In the genomic region with DNA sequence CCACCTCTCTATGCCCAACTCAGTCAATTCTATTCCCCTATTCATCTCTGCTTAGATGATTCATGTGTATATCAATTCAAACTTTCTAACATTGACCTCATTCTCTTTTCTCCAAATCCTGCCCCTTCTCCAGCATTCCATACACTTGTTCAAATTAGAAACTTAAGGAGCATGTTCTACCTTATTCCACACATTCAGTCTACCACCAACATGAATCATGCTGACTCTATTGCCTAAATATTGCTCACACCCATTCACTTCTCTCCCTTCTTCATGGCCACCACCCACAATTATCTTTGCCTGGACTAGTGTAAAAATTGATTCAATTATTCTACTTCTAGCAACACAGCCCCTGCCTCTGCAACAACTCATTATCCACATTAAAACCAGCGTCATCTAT, we compare ENCODE assay signal across 26 cellular contexts.
"Had no signal": no experiment of that assay in that cellular context is flagged by ENCODE, and none has a peak within 500 bp of the region (broad histone marks: within the 10 kb centered on the region; RNA-seq: fewer than 3 reads in every experiment).

No MANE protein-coding gene starts in this region.

- H3K27ac Mint-ChIP-seq: natural killer cell; nephron; stimulated activated effector memory CD8-positive, alpha-beta T cell treated with anti-CD3 and anti-CD28 coated beads, Interleukin-12 subunit alpha, Interleukin-12 subunit beta, amount 100 ng/mL, for 72 hours; stimulated activated naive B cell treated with anti-CD40 and anti-IgM and Interleukin-4, amounts not matched to agents 10 μg/mL and 1 μg/mL and 100 μg/mL, for 72 hours; stimulated activated naive CD8-positive, alpha-beta T cell treated with anti-CD3 and anti-CD28 coated beads, Interleukin-15, Interleukin-2, amounts not matched to agents 100 ng/mL and 50 ng/mL, for 24 hours had no signal

- DNase-seq: natural killer cell; nucleus accumbens; pancreas; right cardiac atrium; right lobe of liver; sigmoid colon; small intestine; stimulated activated CD4-positive, alpha-beta T cell treated with anti-CD3 and anti-CD28 coated beads, Interleukin-15, amount 100 ng/mL, for 24 hours; stimulated activated CD4-positive, alpha-beta T cell treated with anti-CD3 and anti-CD28 coated beads, Interleukin-2, amount 100 ng/mL, for 24 hours; stimulated activated CD4-positive, alpha-beta T cell treated with anti-CD3 and anti-CD28 coated beads, Interleukin-2, amount 100 ng/mL, for 48 hours; stimulated activated CD4-positive, alpha-beta T cell treated with anti-CD3 and anti-CD28 coated beads, Interleukin-4, amount 100 ng/mL, for 24 hours; stimulated activated naive B cell treated with anti-CD40 and anti-IgM and Interleukin-4, amounts not matched to agents 10 μg/mL and 1 μg/mL and 100 μg/mL, for 72 hours; stimulated activated naive CD4-positive, alpha-beta T cell treated with Interleukin-2 at 50 U/mL for 16 hours; stomach; thyroid gland; trophoblast cell; upper lobe of left lung had no signal

- H3K27me3 Mint-ChIP-seq: stimulated activated naive B cell treated with anti-CD40 and anti-IgM and Interleukin-4, amounts not matched to agents 10 μg/mL and 1 μg/mL and 100 μg/mL, for 72 hours had no signal

- FAIRE-seq: pancreas, small intestine, urothelium cell line had no signal

- H3K4me1 Mint-ChIP-seq: natural killer cell; nephron; stimulated activated effector memory CD8-positive, alpha-beta T cell treated with anti-CD3 and anti-CD28 coated beads, Interleukin-12 subunit alpha, Interleukin-12 subunit beta, amount 100 ng/mL, for 72 hours; stimulated activated naive B cell treated with anti-CD40 and anti-IgM and Interleukin-4, amounts not matched to agents 10 μg/mL and 1 μg/mL and 100 μg/mL, for 72 hours had no signal

- H3K4me1 ChIP-seq: pancreas, prostate gland, right lobe of liver, sigmoid colon, stomach, thyroid gland, tibial nerve, upper lobe of left lung, vagina had no signal

- H3K9me3 ChIP-seq: neutrophil, pancreas, prostate gland, right lobe of liver, sigmoid colon, stomach, thoracic aorta, thyroid gland, upper lobe of left lung, vagina had no signal

- H3K27ac ChIP-seq: neutrophil, pancreas, prostate gland, right lobe of liver, sigmoid colon, stomach, thoracic aorta, thyroid gland, tibial nerve, upper lobe of left lung, vagina had no signal

- H3K36me3 Mint-ChIP-seq: natural killer cell; stimulated activated effector memory CD8-positive, alpha-beta T cell treated with anti-CD3 and anti-CD28 coated beads, Interleukin-12 subunit alpha, Interleukin-12 subunit beta, amount 100 ng/mL, for 72 hours; stimulated activated naive B cell treated with anti-CD40 and anti-IgM and Interleukin-4, amounts not matched to agents 10 μg/mL and 1 μg/mL and 100 μg/mL, for 72 hours had no signal

- H3K27me3 ChIP-seq: neutrophil, pancreas, right lobe of liver, sigmoid colon, stomach, thyroid gland, tibial nerve, upper lobe of left lung, vagina had no signal

- H3K36me3 ChIP-seq: neutrophil, pancreas, prostate gland, right lobe of liver, sigmoid colon, stomach, thoracic aorta, thyroid gland, tibial nerve, upper lobe of left lung, vagina had no signal

- H3K4me3 ChIP-seq: pancreas, prostate gland, right lobe of liver, sigmoid colon, stomach, thoracic aorta, thyroid gland, tibial nerve, upper lobe of left lung, vagina had no signal

- H3K9me3 Mint-ChIP-seq: stimulated activated naive CD8-positive, alpha-beta T cell treated with anti-CD3 and anti-CD28 coated beads, Interleukin-15, Interleukin-2, amounts not matched to agents 100 ng/mL and 50 ng/mL, for 24 hours had no signal

- ATAC-seq: natural killer cell; pancreas; right cardiac atrium; right lobe of liver; stimulated activated effector memory CD8-positive, alpha-beta T cell treated with anti-CD3 and anti-CD28 coated beads, Interleukin-12 subunit alpha, Interleukin-12 subunit beta, amount 100 ng/mL, for 72 hours; stimulated activated naive B cell treated with anti-CD40 and anti-IgM and Interleukin-4, amounts not matched to agents 10 μg/mL and 1 μg/mL and 100 μg/mL, for 72 hours had no signal

- H3K4me3 Mint-ChIP-seq: natural killer cell; nephron; stimulated activated effector memory CD8-positive, alpha-beta T cell treated with anti-CD3 and anti-CD28 coated beads, Interleukin-12 subunit alpha, Interleukin-12 subunit beta, amount 100 ng/mL, for 72 hours; stimulated activated naive B cell treated with anti-CD40 and anti-IgM and Interleukin-4, amounts not matched to agents 10 μg/mL and 1 μg/mL and 100 μg/mL, for 72 hours; stimulated activated naive CD8-positive, alpha-beta T cell treated with anti-CD3 and anti-CD28 coated beads, Interleukin-15, Interleukin-2, amounts not matched to agents 100 ng/mL and 50 ng/mL, for 24 hours had no signal
